Comparison of ENCODE assay signal across 9 cellular contexts in the genomic region with DNA sequence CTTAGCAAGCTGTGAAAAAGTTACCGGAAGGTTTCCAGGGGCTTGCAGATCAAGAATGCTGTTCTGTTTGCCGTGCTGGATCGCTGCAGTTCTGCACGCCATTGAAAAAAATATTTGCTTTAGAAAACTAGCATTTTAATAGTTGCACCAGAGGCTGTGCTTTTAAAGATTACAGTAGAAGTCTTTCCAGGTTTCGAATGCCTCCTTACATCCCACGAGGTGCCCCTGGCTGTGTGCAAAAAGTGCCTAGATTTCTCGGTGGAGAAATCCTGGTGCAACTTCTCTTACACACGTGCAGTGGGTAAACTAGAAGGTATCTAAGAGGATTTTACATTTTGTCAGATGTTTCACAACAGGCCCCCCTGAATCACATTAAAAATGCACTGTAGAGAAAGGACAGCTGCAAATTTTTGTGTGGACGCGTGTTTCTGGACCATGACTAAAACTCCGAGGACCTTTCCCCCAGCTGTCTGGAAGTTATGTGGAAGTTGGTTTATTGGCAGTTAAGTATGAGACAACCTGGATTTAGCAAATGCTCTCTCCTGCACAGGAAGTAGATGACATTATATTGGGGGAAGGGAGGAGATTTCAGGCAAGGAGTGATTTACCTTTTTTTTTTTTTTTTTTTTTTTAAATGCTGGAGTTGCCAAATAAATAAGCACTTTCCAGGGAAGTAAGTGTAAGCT. TPM values are rescaled to one million over a fixed set of nuclear protein-coding genes. Genes with fewer than 3 reads are reported as not detected.
A peak's percentile ranks its signal among the peaks of the same experiment; 100 is the strongest.
DNase-seq lines count a peak whose midpoint lies in the region; TF ChIP-seq lines count a peak whose summit lies in the region.
"Had no signal": no experiment of that assay in that cellular context is flagged by ENCODE, and none has a peak within 500 bp of the region (broad histone marks: within the 10 kb centered on the region; RNA-seq: fewer than 3 reads in every experiment).

No MANE protein-coding gene starts in this region.

- H3K4me3 ChIP-seq in breast epithelium (peak overlapping the region; percentile 21 to 86 (median 79)), tibial nerve (peak overlapping the region in 3 of 4 donors; percentile 4 to 33 (median 24)), H7 (ENCODE audit: insufficient read depth, low read depth, low read length) (no peak overlapping the region)

- 15 to 16% methylated on average over 11 of the region's 11 CpGs for WGBS in tibial nerve, 2 donors

- intact Hi-C loops in breast epithelium (cut with DNase I; ENCODE audit: low total_unique reads): loop anchor here (5.0 kb wide), 1 partner anchor 436 kb away; no protein-coding TSS in a partner anchor

- H3K27me3 ChIP-seq in breast epithelium: no peaks in the 10 kb centered on the region
- no peaks in the 10 kb centered on the region for H3K27me3 ChIP-seq in tibial nerve
- H3K27me3 ChIP-seq in H7 (ENCODE audit: control insufficient read depth, insufficient read depth, low read length): no peaks in the 10 kb centered on the region

- TF ChIP-seq EP300 in tibial nerve (IDR thresholded peaks at IDR 0.05): no peak

- TF ChIP-seq CTCF in breast epithelium (IDR thresholded peaks at IDR 0.05) (no peak), tibial nerve (IDR thresholded peaks at IDR 0.05) (no peak)

- peak; percentile 80 for DNase-seq in HS-5 (ENCODE audit: low read depth)
- DNase-seq in breast epithelium (ENCODE audit: low spot score in 2 of 2): no peak
- DNase-seq in left kidney (ENCODE audit: low read depth, low spot score): peak; percentile 78
- no peak for DNase-seq in tibial nerve (ENCODE audit: low spot score in 2 of 2)
- DNase-seq in H7: no peak
- no peak for DNase-seq in NCI-H1694 treated with DMSO at 0.1 percent for 48 hours (lab: John Stamatoyannopoulos, UW)
- no peak for DNase-seq in RPMI8226
- DNase-seq: activated naive CD8-positive, alpha-beta T cell treated with anti-CD3 and anti-CD28 coated beads, Interleukin-2, amount 10 ng/mL, durations not matched to agents 7 days and 5 days; stimulated activated CD4-positive, alpha-beta T cell treated with anti-CD3 and anti-CD28 coated beads, Interleukin-1b, Interleukin-23, amount 100 ng/mL, for 48 hours had no signal

- peaks cover 0 to 12% of the 10 kb centered on the region in 2 donors for H3K4me1 ChIP-seq in breast epithelium
- peaks cover 0 to 79% (median 30%) of the 10 kb centered on the region in 4 donors for H3K4me1 ChIP-seq in tibial nerve

- TF ChIP-seq POLR2A in breast epithelium (IDR thresholded peaks at IDR 0.05) (no peak), tibial nerve (IDR thresholded peaks at IDR 0.05) (no peak)

- H3K9me3 ChIP-seq in breast epithelium (no peaks in the 10 kb centered on the region), tibial nerve (no peaks in the 10 kb centered on the region)

- no peaks in the 10 kb centered on the region for H3K36me3 ChIP-seq in breast epithelium
- H3K36me3 ChIP-seq in tibial nerve: no peaks in the 10 kb centered on the region
- H3K36me3 ChIP-seq in H7 (replicated peaks; ENCODE audit: control insufficient read depth, insufficient read depth, low read length): no peaks in the 10 kb centered on the region

- H3K27ac ChIP-seq in breast epithelium: peak overlapping the region; percentile 21 to 97
- peak overlapping the region in 3 of 4 donors; percentile 25 to 96 (median 68) for H3K27ac ChIP-seq in tibial nerve

RNA-seq across cellular contexts. Expression of a gene that starts 5.8 kb away (rescaled TPM):
- total RNA-seq in breast epithelium: 10 to 100 TPM; 33.1 to 44.2 (median 34.1) TPM
- 10 to 100 TPM; 25.1 to 38.9 (median 26.9) TPM for total RNA-seq in tibial nerve
- total RNA-seq in H7 (2014; rRNA removed; shearing (Covaris generic)): 10.1 and 12.0 TPM in 2 replicates

Comparison
In these comparisons a context has a peak if more than half of its experiments do, and no peak if none do; other contexts are left out.
1. DNase-seq: peak in HS-5 (single experiment) and left kidney (single experiment); none in breast epithelium (0 of 2), tibial nerve (0 of 2), H7 (single experiment), NCI-H1694 treated with DMSO at 0.1 percent for 48 hours (single experiment) and RPMI8226 (single experiment).